Comparison of ENCODE assay signal across 16 cellular contexts in genomic region chr12:93146278-93146939, GRCh38.
DNase-seq lines count a peak whose midpoint lies in the region; ATAC-seq, FAIRE-seq and TF ChIP-seq lines count a peak whose summit lies in the region.
"Had no signal": no experiment of that assay in that cellular context is flagged by ENCODE, and none has a peak within 500 bp of the region (broad histone marks: within the 10 kb centered on the region; RNA-seq: fewer than 3 reads in every experiment).

No MANE protein-coding gene starts in this region.

- no peaks in the 10 kb centered on the region for H3K27me3 ChIP-seq in neural progenitor cell
- H3K27me3 ChIP-seq in CD8-positive, alpha-beta T cell (ENCODE audit: insufficient read depth, low read length): no peaks in the 10 kb centered on the region

- no peaks in the 10 kb centered on the region for H3K9me3 Mint-ChIP-seq in neural progenitor cell
- H3K9me3 Mint-ChIP-seq in CD8-positive, alpha-beta T cell: peaks cover 3% of the 10 kb centered on the region
- H3K9me3 Mint-ChIP-seq: HFFc6, WTC11 had no signal

- TF ChIP-seq POLR2A in GM12892 (IDR thresholded peaks at IDR 0.05; ENCODE audit: low read depth, low read length): no peak

- no peak overlapping the region for H3K4me2 ChIP-seq in neural progenitor cell

- no peak overlapping the region for H3K27ac ChIP-seq in neural progenitor cell
- H3K27ac ChIP-seq in coronary artery: no peak overlapping the region
- no peak overlapping the region for H3K27ac ChIP-seq in CD8-positive, alpha-beta T cell (ENCODE audit: low read depth, low read length)

- no peak for TF ChIP-seq CTCF in choroid plexus epithelial cell (conservative IDR thresholded peaks at IDR 0.05; ENCODE audit: low read depth, low read length)
- TF ChIP-seq CTCF in neural progenitor cell (IDR thresholded peaks at IDR 0.05): no peak
- TF ChIP-seq CTCF in coronary artery (IDR thresholded peaks at IDR 0.05): no peak
- TF ChIP-seq CTCF in CD8-positive, alpha-beta T cell (IDR thresholded peaks at IDR 0.05): no peak

- H3K27ac Mint-ChIP-seq in neural progenitor cell: no peak overlapping the region
- no peak overlapping the region for H3K27ac Mint-ChIP-seq in CD8-positive, alpha-beta T cell
- H3K27ac Mint-ChIP-seq: activated T-helper 17 cell treated with anti-CD3 and anti-CD28 coated beads, Interleukin-2, amount 50 U/mL, for 72 hours; CD4-positive, alpha-beta T cell; HFFc6; WTC11 had no signal

- CTCF ChIA-PET in CD8-positive, alpha-beta T cell (lab: Charles Lee): no interaction called here

- H3K4me3 Mint-ChIP-seq in neural progenitor cell: no peak overlapping the region
- no peak overlapping the region for H3K4me3 Mint-ChIP-seq in CD8-positive, alpha-beta T cell
- H3K4me3 Mint-ChIP-seq: activated T-helper 17 cell treated with anti-CD3 and anti-CD28 coated beads, Interleukin-2, amount 50 U/mL, for 72 hours; CD4-positive, alpha-beta T cell; HFFc6; IgD-negative memory B cell; WTC11 had no signal

- H3K4me3 ChIP-seq in choroid plexus epithelial cell (ENCODE audit: low read depth, low read length) (no peak overlapping the region), neural progenitor cell (no peak overlapping the region), coronary artery (no peak overlapping the region)
- no peak overlapping the region for H3K4me3 ChIP-seq in CD8-positive, alpha-beta T cell (ENCODE audit: low read depth, low read length)

- ATAC-seq in CD8-positive, alpha-beta T cell: no peak
- ATAC-seq: activated T-helper 17 cell treated with anti-CD3 and anti-CD28 coated beads, Interleukin-2, amount 50 U/mL, for 72 hours; left colon; Panc1; WTC11 had no signal

- no peaks in the 10 kb centered on the region for H3F3A ChIP-seq in neural progenitor cell (ENCODE audit: low read depth)

- intact Hi-C loops in CD8-positive, alpha-beta T cell (cut with DNase I, micrococcal nuclease): no loop called here

- H4K20me1 ChIP-seq in neural progenitor cell (ENCODE audit: low read depth): no peaks in the 10 kb centered on the region

- H2AFZ ChIP-seq in neural progenitor cell (replicated peaks): peak overlapping the region; percentile 40

- no peaks in the 10 kb centered on the region for H3K27me3 Mint-ChIP-seq in neural progenitor cell (ENCODE audit: insufficient read depth, low read depth)
- peaks cover 3% of the 10 kb centered on the region for H3K27me3 Mint-ChIP-seq in CD8-positive, alpha-beta T cell (ENCODE audit: low read depth)
- H3K27me3 Mint-ChIP-seq: CD4-positive, alpha-beta T cell; IgD-negative memory B cell had no signal

- POLR2A ChIA-PET in CD8-positive, alpha-beta T cell (lab: Charles Lee): no interaction called here

- no peaks in the 10 kb centered on the region for H3K4me1 ChIP-seq in neural progenitor cell
- no peaks in the 10 kb centered on the region for H3K4me1 ChIP-seq in CD8-positive, alpha-beta T cell (ENCODE audit: insufficient read depth, low read length)

- no peaks in the 10 kb centered on the region for H3K4me1 Mint-ChIP-seq in neural progenitor cell
- no peaks in the 10 kb centered on the region for H3K4me1 Mint-ChIP-seq in CD8-positive, alpha-beta T cell (ENCODE audit: low read depth)
- H3K4me1 Mint-ChIP-seq: activated T-helper 17 cell treated with anti-CD3 and anti-CD28 coated beads, Interleukin-2, amount 50 U/mL, for 72 hours; WTC11 had no signal

- no peaks in the 10 kb centered on the region for H3K36me3 Mint-ChIP-seq in neural progenitor cell
- no peaks in the 10 kb centered on the region for H3K36me3 Mint-ChIP-seq in CD8-positive, alpha-beta T cell
- H3K36me3 Mint-ChIP-seq: WTC11 had no signal

- no peaks in the 10 kb centered on the region for H3K9me3 ChIP-seq in neural progenitor cell (ENCODE audit: low read depth)
- H3K9me3 ChIP-seq in CD8-positive, alpha-beta T cell (ENCODE audit: low read length): no peaks in the 10 kb centered on the region

- peak; percentile 24 for FAIRE-seq in GM12892 (lab: Jason Lieb, UNC)

- H3K36me3 ChIP-seq in neural progenitor cell: no peaks in the 10 kb centered on the region
- H3K36me3 ChIP-seq in CD8-positive, alpha-beta T cell (ENCODE audit: insufficient read depth, low read length): no peaks in the 10 kb centered on the region

- no peak for DNase-seq in GM12892 (ENCODE audit: insufficient read length)
- peak; percentile 67 for DNase-seq in LHCN-M2 (ENCODE audit: low read depth)
- DNase-seq in choroid plexus epithelial cell (ENCODE audit: low read depth): peak; percentile 87
- DNase-seq in neural progenitor cell (ENCODE audit: low spot score): no peak
- no peak for DNase-seq in coronary artery (ENCODE audit: low spot score)
- DNase-seq in superior temporal gyrus (ENCODE audit: extremely low spot score): no peak
- no peak for DNase-seq in CD8-positive, alpha-beta T cell
- DNase-seq: CD4-positive, alpha-beta T cell; HFFc6; left colon; NCI-H1417 treated with DMSO at 0.1 percent for 48 hours; NCI-H446 treated with DMSO at 0.1 percent for 48 hours had no signal

- H3K9ac ChIP-seq in neural progenitor cell: no peak overlapping the region

- no peaks in the 10 kb centered on the region for H3K79me2 ChIP-seq in neural progenitor cell (ENCODE audit: low read depth)

Comparison
In these comparisons a context has a peak if more than half of its experiments do, and no peak if none do; other contexts are left out.
1. DNase-seq: peak in LHCN-M2 (single experiment) and choroid plexus epithelial cell (single experiment); none in GM12892 (single experiment), neural progenitor cell (single experiment), coronary artery (single experiment), superior temporal gyrus (single experiment) and CD8-positive, alpha-beta T cell (0 of 7).